In the genomic region with DNA sequence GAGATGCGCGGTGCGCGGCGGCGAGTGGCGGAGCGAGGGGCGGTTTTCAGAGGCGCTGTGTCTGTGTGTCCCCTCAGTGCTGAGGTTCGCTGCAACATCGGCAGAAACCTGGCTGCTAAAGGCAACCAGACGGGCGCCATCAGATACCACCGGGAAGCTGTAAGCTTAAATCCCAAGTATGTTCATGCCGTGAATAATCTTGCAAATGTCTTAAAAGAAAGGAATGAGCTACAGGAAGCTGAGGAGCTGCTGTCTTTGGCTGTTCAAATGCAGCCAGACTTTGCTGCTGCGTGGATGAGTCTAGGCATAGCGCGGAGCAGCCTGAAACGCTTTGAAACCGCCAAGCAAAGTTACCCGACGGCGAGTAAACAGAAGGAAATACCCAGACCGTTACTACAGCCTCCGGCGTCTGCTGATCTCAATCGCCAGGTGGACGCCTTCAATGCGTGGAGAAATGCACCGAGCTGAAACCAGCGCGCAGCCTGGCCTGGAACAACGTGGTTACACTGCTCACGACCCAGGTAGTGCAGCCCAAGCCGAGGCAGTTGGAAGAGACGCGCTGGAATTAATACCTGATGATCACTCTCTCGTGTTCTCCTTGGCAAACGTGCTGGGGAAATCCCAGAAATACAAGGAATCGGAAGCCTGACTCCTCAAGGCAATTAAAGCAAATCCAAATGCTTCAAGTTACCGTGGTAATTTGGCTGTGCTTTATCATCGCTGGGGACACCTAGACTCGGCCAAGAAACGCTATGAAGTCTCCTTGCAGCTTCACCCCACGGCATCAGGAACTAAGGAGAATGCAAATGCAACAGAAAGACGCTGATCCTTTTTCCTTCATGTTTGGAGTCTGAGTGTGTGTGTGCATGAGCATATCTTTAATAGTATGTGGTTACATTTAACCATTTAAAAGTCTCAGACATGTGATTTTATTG, we compare ENCODE assay signal across 11 cellular contexts. TPM values are rescaled to one million over a fixed set of nuclear protein-coding genes. Genes with fewer than 3 reads are reported as not detected.
A peak's percentile ranks its signal among the peaks of the same experiment; 100 is the strongest.
DNase-seq lines count a peak whose midpoint lies in the region; ATAC-seq and TF ChIP-seq lines count a peak whose summit lies in the region.
"Had no signal": no experiment of that assay in that cellular context is flagged by ENCODE, and none has a peak within 500 bp of the region (broad histone marks: within the 10 kb centered on the region; RNA-seq: fewer than 3 reads in every experiment).

No MANE protein-coding gene starts in this region.

- WGBS in body of pancreas, 2 donors = 6 to 8% methylated on average over 22 to 47 of the region's 47 CpGs
- WGBS in esophagus muscularis mucosa = 10% methylated on average over 38 of the region's 47 CpGs

- no peaks in the 10 kb centered on the region for H3K36me3 ChIP-seq in body of pancreas (replicated peaks in 1 of 2; ENCODE audit: insufficient read depth in 1 of 2, low read depth in 2 of 2)
- no peaks in the 10 kb centered on the region for H3K36me3 ChIP-seq in kidney epithelial cell (ENCODE audit: control insufficient read depth, insufficient read depth, low read length)
- no peaks in the 10 kb centered on the region for H3K36me3 ChIP-seq in CD4-positive, alpha-beta memory T cell (ENCODE audit: insufficient read depth, low read length)
- no peaks in the 10 kb centered on the region for H3K36me3 ChIP-seq in esophagus muscularis mucosa
- H3K36me3 ChIP-seq: heart right ventricle had no signal

- no peak overlapping the region for H3K4me3 ChIP-seq in body of pancreas
- H3K4me3 ChIP-seq in kidney epithelial cell (ENCODE audit: low read depth, low read length) = peak overlapping the region; percentile 25
- no peak overlapping the region for H3K4me3 ChIP-seq in CD4-positive, alpha-beta memory T cell (ENCODE audit: low read length in 2 of 2)
- no peak overlapping the region for H3K4me3 ChIP-seq in esophagus muscularis mucosa
- H3K4me3 ChIP-seq: heart right ventricle had no signal

- ATAC-seq in stimulated activated naive CD8-positive, alpha-beta T cell treated with anti-CD3 and anti-CD28 coated beads, Interleukin-15, amount 100 ng/mL, for 72 hours = peak; percentile 76
- ATAC-seq in stimulated activated naive CD8-positive, alpha-beta T cell treated with anti-CD3 and anti-CD28 coated beads, Interleukin-15, Interleukin-2, amounts not matched to agents 100 U/mL and 50 U/mL, for 24 hours = no peak
- ATAC-seq in body of pancreas = peak; percentile 40
- ATAC-seq: heart right ventricle had no signal

- no peak for TF ChIP-seq POLR2A in body of pancreas (IDR thresholded peaks at IDR 0.05)
- no peak for TF ChIP-seq POLR2A in esophagus muscularis mucosa (IDR thresholded peaks at IDR 0.05; ENCODE audit: low read depth)

- TF ChIP-seq CTCF in body of pancreas (IDR thresholded peaks at IDR 0.05) (no peak), kidney epithelial cell (IDR thresholded peaks at IDR 0.05; ENCODE audit: insufficient read depth, low read length, poor library complexity, severe bottlenecking) (no peak), esophagus muscularis mucosa (IDR thresholded peaks at IDR 0.05) (no peak)

- H3K27ac ChIP-seq in body of pancreas (no peak overlapping the region), esophagus muscularis mucosa (replicated peaks in 1 of 4) (no peak overlapping the region)
- H3K27ac ChIP-seq in CD4-positive, alpha-beta memory T cell (ENCODE audit: low read depth, low read length) = no peak overlapping the region
- H3K27ac ChIP-seq: heart right ventricle had no signal

- H3K9me3 ChIP-seq in body of pancreas = no peaks in the 10 kb centered on the region
- H3K9me3 ChIP-seq in CD4-positive, alpha-beta memory T cell (ENCODE audit: control insufficient read depth in 1 of 2, low read length in 2 of 2) = no peaks in the 10 kb centered on the region
- H3K9me3 ChIP-seq in esophagus muscularis mucosa = no peaks in the 10 kb centered on the region
- H3K9me3 ChIP-seq: heart right ventricle had no signal

- peaks cover 86% of the 10 kb centered on the region for H3K27me3 Mint-ChIP-seq in stimulated activated naive CD8-positive, alpha-beta T cell treated with anti-CD3 and anti-CD28 coated beads, Interleukin-15, amount 100 ng/mL, for 72 hours
- H3K27me3 Mint-ChIP-seq in CD4-positive, alpha-beta memory T cell = peaks cover 56 to 69% of the 10 kb centered on the region in 2 donors

- H3K4me1 Mint-ChIP-seq in stimulated activated naive CD8-positive, alpha-beta T cell treated with anti-CD3 and anti-CD28 coated beads, Interleukin-15, amount 100 ng/mL, for 72 hours = peaks cover 16% of the 10 kb centered on the region
- H3K4me1 Mint-ChIP-seq in CD4-positive, alpha-beta memory T cell = peaks cover 0 to 12% (median 2%) of the 10 kb centered on the region in 4 donors

- no peak overlapping the region for H3K27ac Mint-ChIP-seq in stimulated activated naive CD8-positive, alpha-beta T cell treated with anti-CD3 and anti-CD28 coated beads, Interleukin-15, amount 100 ng/mL, for 72 hours
- no peak overlapping the region for H3K27ac Mint-ChIP-seq in CD4-positive, alpha-beta memory T cell

- POLR2A ChIA-PET in CD4-positive, alpha-beta memory T cell (lab: Charles Lee; ENCODE audit: partially characterized antibody) = no interaction called here

- peaks cover 0 to 14% of the 10 kb centered on the region in 2 donors for H3K27me3 ChIP-seq in body of pancreas
- H3K27me3 ChIP-seq in kidney epithelial cell (ENCODE audit: control insufficient read depth, insufficient read depth, low read length) = peaks cover 6% of the 10 kb centered on the region
- peaks cover 14% of the 10 kb centered on the region for H3K27me3 ChIP-seq in CD4-positive, alpha-beta memory T cell (ENCODE audit: insufficient read depth, low read length)
- H3K27me3 ChIP-seq in esophagus muscularis mucosa = peaks cover 0 to 100% (median 25%) of the 10 kb centered on the region in 4 donors

- peaks cover 0 to 7% of the 10 kb centered on the region in 2 donors for H3K9me3 Mint-ChIP-seq in stimulated activated naive CD8-positive, alpha-beta T cell treated with anti-CD3 and anti-CD28 coated beads, Interleukin-15, amount 100 ng/mL, for 72 hours
- peaks cover 0 to 20% (median 6%) of the 10 kb centered on the region in 8 donors for H3K9me3 Mint-ChIP-seq in CD4-positive, alpha-beta memory T cell

- H3K4me1 ChIP-seq in body of pancreas = no peaks in the 10 kb centered on the region
- peaks cover 2% of the 10 kb centered on the region for H3K4me1 ChIP-seq in CD4-positive, alpha-beta memory T cell (ENCODE audit: insufficient read depth, low read length)
- H3K4me1 ChIP-seq in esophagus muscularis mucosa = peaks cover 0 to 12% (median 2%) of the 10 kb centered on the region in 4 donors

- peak overlapping the region; percentile 67 to 71 for H3K4me3 Mint-ChIP-seq in stimulated activated naive CD8-positive, alpha-beta T cell treated with anti-CD3 and anti-CD28 coated beads, Interleukin-15, amount 100 ng/mL, for 72 hours
- peak overlapping the region in 2 of 8 donors; percentile 2 to 43 for H3K4me3 Mint-ChIP-seq in CD4-positive, alpha-beta memory T cell

- peak in 1 of 2 donors; percentile 19 for DNase-seq in stimulated activated naive CD8-positive, alpha-beta T cell treated with anti-CD3 and anti-CD28 coated beads, Interleukin-15, amount 100 ng/mL, for 72 hours
- no peak for DNase-seq in stimulated activated naive CD8-positive, alpha-beta T cell treated with anti-CD3 and anti-CD28 coated beads, Interleukin-15, Interleukin-2, amounts not matched to agents 100 U/mL and 50 U/mL, for 24 hours
- DNase-seq in body of pancreas = peak in 1 of 4 donors; percentile 21
- peak; percentile 63 for DNase-seq in kidney epithelial cell (ENCODE audit: low read depth)
- no peak for DNase-seq in CD4-positive, alpha-beta memory T cell
- no peak for DNase-seq in stimulated activated CD4-positive, alpha-beta T cell treated with anti-CD3 and anti-CD28 coated beads, Interleukin-4, amount 100 ng/mL, for 1 hour
- DNase-seq in esophagus muscularis mucosa (ENCODE audit: extremely low spot score) = no peak
- no peak for DNase-seq in NCI-H226
- DNase-seq: heart right ventricle, NCI-H2171 treated with DMSO at 0.1 percent for 48 hours had no signal

- H3K36me3 Mint-ChIP-seq in CD4-positive, alpha-beta memory T cell = no peaks in the 10 kb centered on the region

- no peak for TF ChIP-seq EP300 in esophagus muscularis mucosa (IDR thresholded peaks at IDR 0.05)

- CTCF ChIA-PET in CD4-positive, alpha-beta memory T cell (lab: Charles Lee; ENCODE audit: partially characterized antibody) = no interaction called here

- intact Hi-C loops in body of pancreas (cut with DNase I) (no loop called here), esophagus muscularis mucosa (cut with DNase I) (no loop called here)
- intact Hi-C loops in CD4-positive, alpha-beta memory T cell (cut with micrococcal nuclease) = no loop called here

RNA-seq across cellular contexts. Expression of a gene that starts 15.9 kb away (rescaled TPM):
- total RNA-seq in body of pancreas = not detected
- not detected in 2 replicates for total RNA-seq in kidney epithelial cell
- not detected for total RNA-seq in CD4-positive, alpha-beta memory T cell
- not detected for polyA plus RNA-seq in CD4-positive, alpha-beta memory T cell
- not detected for total RNA-seq in esophagus muscularis mucosa
- total RNA-seq: heart right ventricle, subcutaneous adipose tissue had no signal
- polyA plus RNA-seq: heart right ventricle had no signal

RNA-seq across cellular contexts. Expression of a gene that starts 32.3 kb away (rescaled TPM):
- not detected for total RNA-seq in body of pancreas
- total RNA-seq in kidney epithelial cell = not detected in 2 replicates
- not detected for total RNA-seq in CD4-positive, alpha-beta memory T cell
- polyA plus RNA-seq in CD4-positive, alpha-beta memory T cell = not detected
- not detected for total RNA-seq in esophagus muscularis mucosa
- total RNA-seq: heart right ventricle, subcutaneous adipose tissue had no signal
- polyA plus RNA-seq: heart right ventricle had no signal
